19 cellular contexts compared by ENCODE assay signal in genomic region chr7:105438254-105438653, GRCh38. TPM values are rescaled to one million over a fixed set of nuclear protein-coding genes. Genes with fewer than 3 reads are reported as not detected.
DNase-seq lines count a peak whose midpoint lies in the region; ATAC-seq, FAIRE-seq and TF ChIP-seq lines count a peak whose summit lies in the region.
"Had no signal": no experiment of that assay in that cellular context is flagged by ENCODE, and none has a peak within 500 bp of the region (broad histone marks: within the 10 kb centered on the region; RNA-seq: fewer than 3 reads in every experiment).

No MANE protein-coding gene starts in this region.

- H3K4me3 Mint-ChIP-seq in Calu3 (ENCODE audit: low read depth, unreplicated experiment) = no peak overlapping the region
- H3K4me3 Mint-ChIP-seq in CD4-positive, alpha-beta memory T cell = no peak overlapping the region
- H3K4me3 Mint-ChIP-seq: H9 had no signal

- H3K36me3 ChIP-seq in K562 (ENCODE audit: control insufficient read depth, insufficient read depth, low read length) = no peaks in the 10 kb centered on the region
- H3K36me3 ChIP-seq in keratinocyte (ENCODE audit: control insufficient read depth in 2 of 2, extremely low read depth in 1 of 2, insufficient read depth in 2 of 2, low read length in 2 of 2) = no peaks in the 10 kb centered on the region
- H3K36me3 ChIP-seq in CD4-positive, alpha-beta memory T cell (ENCODE audit: insufficient read depth, low read length) = no peaks in the 10 kb centered on the region
- H3K36me3 ChIP-seq in GM23248 (ENCODE audit: low read depth) = no peaks in the 10 kb centered on the region
- H3K36me3 ChIP-seq: BE2C had no signal

- peaks cover 30% of the 10 kb centered on the region for H3K4me1 Mint-ChIP-seq in Calu3 (ENCODE audit: low read depth, unreplicated experiment)
- peaks cover 0 to 3% (median 1%) of the 10 kb centered on the region in 4 donors for H3K4me1 Mint-ChIP-seq in CD4-positive, alpha-beta memory T cell

- TF ChIP-seq EP300 in K562 (IDR thresholded peaks at IDR 0.05; ENCODE audit: low read length) = no peak

- H3F3A ChIP-seq in GM23248 (ENCODE audit: insufficient read depth) = peaks cover 21% of the 10 kb centered on the region; the same call in 1 of the 2 replicates

- ATAC-seq in K562 (no peak), omental fat pad (ENCODE audit: low FRiP score) (no peak)

- TF ChIP-seq CTCF in Calu3 (IDR thresholded peaks at IDR 0.05; ENCODE audit: unreplicated experiment) (no peak), K562 (IDR thresholded peaks at IDR 0.05 in 2 of 3, conservative IDR thresholded peaks at IDR 0.05 in 1 of 3; ENCODE audit: insufficient read depth in 2 of 3, low read depth in 1 of 3, low read length in 3 of 3) (no peak), keratinocyte (optimal IDR thresholded peaks at IDR 0.05 in 1 of 3, IDR thresholded peaks at IDR 0.05 in 1 of 3, conservative IDR thresholded peaks at IDR 0.05 in 1 of 3; ENCODE audit: extremely low read depth in 1 of 3, insufficient read depth in 2 of 3, low read length in 3 of 3) (no peak), omental fat pad (IDR thresholded peaks at IDR 0.05) (no peak)

- H3K4me2 ChIP-seq in K562 (ENCODE audit: insufficient read depth, low read length) (no peak overlapping the region), keratinocyte (ENCODE audit: control insufficient read depth, extremely low read depth, insufficient read depth, low read depth, low read length) (peak overlapping the region; percentile 85), GM23248 (ENCODE audit: unreplicated experiment) (no peak overlapping the region)

- no peak for DNase-seq in Calu3
- DNase-seq in HEK293T (ENCODE audit: extremely low spot score) = no peak
- DNase-seq in K562 (ENCODE audit: extremely low read depth in 1 of 4, low spot score in 3 of 4) = no peak
- no peak for DNase-seq in keratinocyte (ENCODE audit: low read depth, low spot score)
- no peak for DNase-seq in CD4-positive, alpha-beta memory T cell
- no peak for DNase-seq in omental fat pad (ENCODE audit: low spot score)
- no peak for DNase-seq in GM23248
- no peak for DNase-seq in LoVo (ENCODE audit: low spot score)
- DNase-seq: C1 segment of cervical spinal cord; CD4-positive, CD25-positive, alpha-beta regulatory T cell; DMS79 treated with DMSO at 0.1 percent for 48 hours; GF-D8; KG1 had no signal

- intact Hi-C loops in Calu3 (cut with micrococcal nuclease; ENCODE audit: unreplicated experiment) (loop anchor here (5.0 kb wide), 1 partner anchor 36 kb away; no protein-coding TSS in a partner anchor), K562 (cut with micrococcal nuclease) (no loop called here)
- intact Hi-C loops in CD4-positive, alpha-beta memory T cell (cut with micrococcal nuclease) = no loop called here

- BruUV-seq in Calu3 (replicated peaks; lab: Mats Ljungman, UMichigan) = no TSS peak
- no TSS peak for BruUV-seq in K562 (replicated peaks; lab: Mats Ljungman, UMichigan)

- H3K4me3 ChIP-seq in K562 (no peak overlapping the region), keratinocyte (ENCODE audit: control insufficient read depth in 2 of 3, extremely low read depth in 1 of 3, insufficient read depth in 2 of 3, low read depth in 1 of 3, low read length in 3 of 3) (peak overlapping the region in 1 of 3 experiments; percentile 15), GM23248 (no peak overlapping the region)
- H3K4me3 ChIP-seq in CD4-positive, alpha-beta memory T cell (ENCODE audit: low read length in 2 of 2) = no peak overlapping the region

- no peaks in the 10 kb centered on the region for H3K27me3 Mint-ChIP-seq in Calu3 (ENCODE audit: unreplicated experiment)
- H3K27me3 Mint-ChIP-seq in CD4-positive, alpha-beta memory T cell = no peaks in the 10 kb centered on the region
- H3K27me3 Mint-ChIP-seq: CD4-positive, CD25-positive, alpha-beta regulatory T cell; IgD-negative memory B cell had no signal

- peak overlapping the region; percentile 96 for H2AFZ ChIP-seq in K562 (ENCODE audit: low read depth, low read length)
- peak overlapping the region; percentile 91 for H2AFZ ChIP-seq in keratinocyte (ENCODE audit: control insufficient read depth, low read length)
- no peak overlapping the region for H2AFZ ChIP-seq in GM23248

- FAIRE-seq in K562 (lab: Jason Lieb, UNC) (no peak), keratinocyte (lab: Jason Lieb, UNC) (no peak)
- FAIRE-seq: A204.1, H1, HTR-8/SVneo had no signal

- in situ Hi-C loops in K562 (cut with MboI) = no loop called here
- in situ Hi-C loops in GM23248 (cut with MboI) = no loop called here

- H4K20me1 ChIP-seq in K562 (replicated peaks; ENCODE audit: control insufficient read depth, insufficient read depth, low read length) = no peaks in the 10 kb centered on the region
- H4K20me1 ChIP-seq in keratinocyte (ENCODE audit: control insufficient read depth, extremely low read depth, insufficient read depth, low read length) = no peaks in the 10 kb centered on the region
- no peaks in the 10 kb centered on the region for H4K20me1 ChIP-seq in GM23248 (ENCODE audit: insufficient read depth)

- H3K27ac Mint-ChIP-seq in Calu3 (ENCODE audit: unreplicated experiment) = peak overlapping the region; percentile 71
- H3K27ac Mint-ChIP-seq in CD4-positive, alpha-beta memory T cell = peak overlapping the region in 1 of 7 donors; percentile 29

- H3K27me3 ChIP-seq in K562 (ENCODE audit: control insufficient read depth in 2 of 2, insufficient read depth in 2 of 2, low read length in 2 of 2) (no peaks in the 10 kb centered on the region), keratinocyte (ENCODE audit: control insufficient read depth, extremely low read depth, insufficient read depth, low read length) (no peaks in the 10 kb centered on the region), GM23248 (replicated peaks; ENCODE audit: insufficient read depth) (no peaks in the 10 kb centered on the region)
- H3K27me3 ChIP-seq in CD4-positive, alpha-beta memory T cell (ENCODE audit: insufficient read depth, low read length) = no peaks in the 10 kb centered on the region
- H3K27me3 ChIP-seq: BE2C had no signal

- no peaks in the 10 kb centered on the region for H3K9me2 ChIP-seq in GM23248 (ENCODE audit: insufficient read depth)

- no peak for TF ChIP-seq POLR2A in K562 (conservative IDR thresholded peaks at IDR 0.05)

- dilution Hi-C loops in keratinocyte (cut with MboI; ENCODE audit: extremely low pct_ligation_motif_present, low sequenced_read_pairs) = no loop called here

- no peak for TF ChIP-seq RAD21 in K562 (CRISPR knock-in tag; conservative IDR thresholded peaks at IDR 0.05 in 1 of 2, IDR thresholded peaks at IDR 0.05 in 1 of 2)

- H3K9me3 ChIP-seq in K562 (replicated peaks; ENCODE audit: control insufficient read depth, insufficient read depth, low read depth, low read length) (no peaks in the 10 kb centered on the region), keratinocyte (ENCODE audit: control insufficient read depth, low read depth, low read length) (no peaks in the 10 kb centered on the region), GM23248 (ENCODE audit: low read depth) (no peaks in the 10 kb centered on the region)
- no peaks in the 10 kb centered on the region for H3K9me3 ChIP-seq in CD4-positive, alpha-beta memory T cell (ENCODE audit: control insufficient read depth in 1 of 2, low read length in 2 of 2)
- H3K9me3 ChIP-seq: BE2C had no signal

- H3K36me3 Mint-ChIP-seq in Calu3 (ENCODE audit: insufficient read depth, unreplicated experiment) = no peaks in the 10 kb centered on the region
- no peaks in the 10 kb centered on the region for H3K36me3 Mint-ChIP-seq in CD4-positive, alpha-beta memory T cell
- H3K36me3 Mint-ChIP-seq: CD4-positive, CD25-positive, alpha-beta regulatory T cell; IgD-negative memory B cell had no signal

- H3K9ac ChIP-seq in K562 (ENCODE audit: insufficient read depth in 1 of 2, low read depth in 2 of 2, low read length in 2 of 2) = no peak overlapping the region
- peak overlapping the region; percentile 76 for H3K9ac ChIP-seq in keratinocyte (ENCODE audit: control insufficient read depth, extremely low read depth, insufficient read depth, low read length)
- H3K9ac ChIP-seq in GM23248 = no peak overlapping the region

- H3K79me2 ChIP-seq in K562 (ENCODE audit: control insufficient read depth, insufficient read depth, low read length) (no peaks in the 10 kb centered on the region), keratinocyte (ENCODE audit: control insufficient read depth, insufficient read depth, low read length) (no peaks in the 10 kb centered on the region), GM23248 (ENCODE audit: insufficient read depth) (no peaks in the 10 kb centered on the region)

- H3K27ac ChIP-seq in K562 (ENCODE audit: extremely low read depth, low read depth, low read length) (no peak overlapping the region), keratinocyte (ENCODE audit: control insufficient read depth, insufficient read depth, low read length) (peak overlapping the region; percentile 97), GM23248 (no peak overlapping the region)
- no peak overlapping the region for H3K27ac ChIP-seq in CD4-positive, alpha-beta memory T cell (ENCODE audit: low read depth, low read length)

- 100% methylated on average over 1 of the region's 1 CpG for WGBS in K562 (ENCODE audit: insufficient coverage, low coverage, missing lambda C conversion rate)
- WGBS in GM23248 (ENCODE audit: low coverage in 1 of 2, low lambda C conversion rate in 2 of 2, missing lambda C conversion rate in 2 of 2), 2 experiments = 97 to 100% methylated on average over 1 of the region's 1 CpG

- peaks cover 0 to 10% of the 10 kb centered on the region in 2 experiments; a peak in 3 of 5 replicates for H3K4me1 ChIP-seq in K562 (replicated peaks in 1 of 2; ENCODE audit: control insufficient read depth in 2 of 2, insufficient read depth in 2 of 2, low read length in 2 of 2)
- H3K4me1 ChIP-seq in keratinocyte (ENCODE audit: control insufficient read depth, extremely low read depth, insufficient read depth, low read length) = peaks cover 22% of the 10 kb centered on the region
- no peaks in the 10 kb centered on the region for H3K4me1 ChIP-seq in CD4-positive, alpha-beta memory T cell (ENCODE audit: insufficient read depth, low read length)
- peaks cover 9% of the 10 kb centered on the region for H3K4me1 ChIP-seq in GM23248 (ENCODE audit: insufficient read depth)

- CTCF ChIA-PET in Calu3 (lab: Charles Lee) (no interaction called here), HEK293T (lab: Yijun Ruan, JAX) (no interaction called here), K562 (lab: Yijun Ruan, JAX; ENCODE audit: low intra/inter-chr PET ratio) (interaction anchor here (0.5 to 0.6 kb wide), 3 partner anchors 8 to 501 kb away, joined by 3 read pairs; no protein-coding TSS in a partner anchor)
- CTCF ChIA-PET in CD4-positive, alpha-beta memory T cell (lab: Charles Lee; ENCODE audit: partially characterized antibody) = interaction anchor here (1.0 to 1.3 kb wide), 2 partner anchors 8 to 12 kb away, joined by 3 to 4 read pairs; no protein-coding TSS in a partner anchor

- no peaks in the 10 kb centered on the region for H3K9me1 ChIP-seq in K562 (ENCODE audit: control insufficient read depth, insufficient read depth, low read length)
- no peaks in the 10 kb centered on the region for H3K9me1 ChIP-seq in keratinocyte (ENCODE audit: control insufficient read depth, extremely low read depth, insufficient read depth, low read length)

- no peaks in the 10 kb centered on the region for H3K9me3 Mint-ChIP-seq in Calu3 (ENCODE audit: low read depth, unreplicated experiment)
- H3K9me3 Mint-ChIP-seq in CD4-positive, alpha-beta memory T cell = no peaks in the 10 kb centered on the region
- H3K9me3 Mint-ChIP-seq: H9 had no signal

- POLR2A ChIA-PET in HEK293T (lab: Yijun Ruan, JAX) (no interaction called here), K562 (lab: Yijun Ruan, JAX) (interaction anchor here (0.7 to 1.2 kb wide), 2 partner anchors 8 to 297 kb away, joined by 4 read pairs; no protein-coding TSS in a partner anchor)
- POLR2A ChIA-PET in CD4-positive, alpha-beta memory T cell (lab: Charles Lee; ENCODE audit: partially characterized antibody) = interaction anchor here (1.3 kb wide), 1 partner anchor 8 kb away, joined by 4 read pairs; no protein-coding TSS in a partner anchor

RNA-seq across cellular contexts. Expression of gene SRPK2, which starts 49.5 kb away (rescaled TPM):
- total RNA-seq in Calu3 (2022) (36.9 and 40.2 TPM in 2 replicates), K562 (2014; rRNA removed) (25.3 and 28.2 TPM in 2 replicates), K562 (2014; rRNA removed; fragmentation: Illumina TruSeq; extraction: Trizol) (38.8 and 43.1 TPM in 2 replicates), K562 (2015; rRNA removed; fragmentation: Illumina TruSeq; extraction: Trizol) (39.4 and 41.1 TPM in 2 replicates), K562 (2021) (38.8 and 44.7 TPM in 2 replicates), omental fat pad (10 to 100 TPM; 29.5 to 48.2 (median 30.6) TPM)
- 35.3 and 133 TPM in 2 replicates for total RNA-seq in K562 (2011; cell fraction: chromatin; rRNA removed; ENCODE audit: low replicate concordance)
- total RNA-seq in K562 (2011; cell fraction: nucleolus; rRNA removed) = 16.7 and 26.2 TPM in 2 replicates
- 38.6 and 52.0 TPM in 2 replicates for total RNA-seq in K562 (2011; cell fraction: nucleoplasm; rRNA removed)
- polyA plus RNA-seq in K562 (2011; rRNA removed) (15.7 and 21.5 TPM in 2 replicates), K562 (2014; fragmentation: Illumina TruSeq; extraction: Trizol) (33.6 and 36.3 TPM in 2 replicates), K562 (2014; fragmentation: Nextera tagmentation; extraction: Ambion mirVana) (10 to 100 TPM; 27.3 to 33.3 TPM), K562 (2014; rRNA removed) (18.6 and 26.4 TPM in 2 replicates), keratinocyte (26.6 to 40.2 TPM (median 32.7 TPM) in 3 replicates), GM23248 (2016; fragmentation: Nextera tagmentation; extraction: Ambion mirVana) (53.1 and 55.2 TPM in 2 replicates)
- polyA plus RNA-seq in K562 (2011; cell fraction: cytosol; rRNA removed) = 7.1 and 10.4 TPM in 2 replicates
- polyA plus RNA-seq in K562 (2011; cell fraction: nucleus; rRNA removed) = 17.2 and 19.5 TPM in 2 replicates
- 29.8 and 31.3 TPM in 2 replicates for polyA plus RNA-seq in K562 (2012)
- polyA minus RNA-seq in K562 (2011; rRNA and poly(A)+ RNA removed) = 32.2 and 34.9 TPM in 2 replicates
- 12.4 and 18.3 TPM in 2 replicates for polyA minus RNA-seq in K562 (2011; cell fraction: cytosol; rRNA and poly(A)+ RNA removed)
- 21.5 and 27.9 TPM in 2 replicates for polyA minus RNA-seq in K562 (2011; cell fraction: nucleus; rRNA and poly(A)+ RNA removed)
- polyA plus RNA-seq in keratinocyte (2011; ENCODE audit: low read depth) = 72.0 TPM
- polyA plus RNA-seq in keratinocyte (2011; cell fraction: cytosol; rRNA removed) = 27.9 and 36.1 TPM in 2 replicates
- 45.9 and 47.2 TPM in 2 replicates for polyA plus RNA-seq in keratinocyte (2011; cell fraction: nucleus; rRNA removed)
- polyA plus RNA-seq in keratinocyte (2012; ENCODE audit: low replicate concordance) = 37.8 and 50.5 TPM in 2 replicates
- 22.2 to 50.0 TPM (median 27.8 TPM) in 3 replicates for polyA minus RNA-seq in keratinocyte
- 22.3 TPM for polyA minus RNA-seq in keratinocyte (2011; cell fraction: cytosol; rRNA and poly(A)+ RNA removed)
- polyA minus RNA-seq in keratinocyte (2011; cell fraction: nucleus; rRNA and poly(A)+ RNA removed) = 45.9 and 90.8 TPM in 2 replicates
- 10 to 100 TPM; 54.7 to 55.2 TPM for total RNA-seq in CD4-positive, alpha-beta memory T cell
- polyA plus RNA-seq in CD4-positive, alpha-beta memory T cell = 10 to 100 TPM; 36.0 to 48.7 TPM
- 47.4 and 85.2 TPM in 2 replicates for total RNA-seq in GM23248 (2014; rRNA removed; shearing (Covaris generic))

Comparison
In these comparisons a context has a peak if more than half of its experiments do, and no peak if none do; other contexts are left out.
1. CTCF ChIA-PET loops: an anchor here in K562 (0.5 to 0.6 kb wide) and CD4-positive, alpha-beta memory T cell (1.0 to 1.3 kb wide); none called in Calu3 and HEK293T.